In genomic region chr10:117345143-117345542, GRCh38 we compare ENCODE assay signal across 18 cellular contexts. TPM values are rescaled to one million over a fixed set of nuclear protein-coding genes. Genes with fewer than 3 reads are reported as not detected.
DNase-seq lines count a peak whose midpoint lies in the region; ATAC-seq, FAIRE-seq and TF ChIP-seq lines count a peak whose summit lies in the region.
"Had no signal": no experiment of that assay in that cellular context is flagged by ENCODE, and none has a peak within 500 bp of the region (broad histone marks: within the 10 kb centered on the region; RNA-seq: fewer than 3 reads in every experiment).

No MANE protein-coding gene starts in this region.

- H3K27ac ChIP-seq in K562 (ENCODE audit: extremely low read depth, low read depth, low read length), result peak overlapping the region; percentile 48; the same call in 1 of the 3 replicates
- H3K27ac ChIP-seq: brain microvascular endothelial cell, foreskin keratinocyte, WERI-Rb-1 had no signal

- H3K27me3 Mint-ChIP-seq in activated T-cell treated with anti-CD3 and anti-CD28 coated beads, Interleukin-2, amount 50 U/mL, for 24 hours, result no peaks in the 10 kb centered on the region
- H3K27me3 Mint-ChIP-seq: type B pancreatic cell had no signal

- H3K9ac ChIP-seq in K562 (ENCODE audit: insufficient read depth in 1 of 2, low read depth in 2 of 2, low read length in 2 of 2), result no peak overlapping the region

- no peak overlapping the region for H3K27ac Mint-ChIP-seq in activated T-cell treated with anti-CD3 and anti-CD28 coated beads, Interleukin-2, amount 50 U/mL, for 24 hours
- H3K27ac Mint-ChIP-seq: natural killer cell, type B pancreatic cell had no signal

- in situ Hi-C loops in KBM-7 (cut with MboI; ENCODE audit: low pct_unique_long_range_greater_than_20kb, low sequenced_read_pairs), result no loop called here
- in situ Hi-C loops in K562 (cut with MboI), result no loop called here

- TF ChIP-seq EP300 in K562 (IDR thresholded peaks at IDR 0.05; ENCODE audit: low read length), result no peak

- no peaks in the 10 kb centered on the region for H3K9me3 Mint-ChIP-seq in activated T-cell treated with anti-CD3 and anti-CD28 coated beads, Interleukin-2, amount 50 U/mL, for 24 hours
- H3K9me3 Mint-ChIP-seq: natural killer cell, type B pancreatic cell had no signal

- H3K4me1 ChIP-seq in K562 (replicated peaks in 1 of 2; ENCODE audit: control insufficient read depth in 2 of 2, insufficient read depth in 2 of 2, low read length in 2 of 2), result peaks cover 4 to 22% of the 10 kb centered on the region in 2 experiments; a peak in 4 of 5 replicates
- H3K4me1 ChIP-seq: foreskin keratinocyte had no signal

- CTCF ChIA-PET in K562 (lab: Yijun Ruan, JAX; ENCODE audit: low intra/inter-chr PET ratio), result no interaction called here

- H3K4me1 Mint-ChIP-seq in activated T-cell treated with anti-CD3 and anti-CD28 coated beads, Interleukin-2, amount 50 U/mL, for 24 hours (ENCODE audit: low read depth), result peaks cover 58% of the 10 kb centered on the region

- H3K4me3 ChIP-seq in K562, result no peak overlapping the region

- DNase-seq in Daoy (ENCODE audit: low read depth) (peak; percentile 26), KBM-7 (peak; percentile 39), K562 (ENCODE audit: extremely low read depth in 1 of 4, low spot score in 3 of 4) (no peak), left colon (no peak)
- no peak for DNase-seq in activated CD4-positive, alpha-beta T cell treated with anti-CD3 and anti-CD28 coated beads, Interleukin-2, amount 50 U/mL, for 48 hours
- DNase-seq in activated T-cell treated with anti-CD3 and anti-CD28 coated beads, Interleukin-2, amount 50 U/mL, for 24 hours, result no peak
- DNase-seq: activated naive CD4-positive, alpha-beta T cell treated with Interleukin-2 at 50 U/mL for 16 hours; brain microvascular endothelial cell; effector memory CD4-positive, alpha-beta T cell; foreskin keratinocyte; natural killer cell; NCI-H2227 treated with DMSO at 0.1 percent for 48 hours; right cardiac atrium; stimulated activated CD4-positive, alpha-beta T cell treated with anti-CD3 and anti-CD28 coated beads, Interleukin-4, amount 100 ng/mL, for 1 hour; WERI-Rb-1 had no signal

- intact Hi-C loops in K562 (cut with micrococcal nuclease), result no loop called here
- intact Hi-C loops in left colon (cut with DNase I, micrococcal nuclease), result no loop called here

- no peaks in the 10 kb centered on the region for H3K9me3 ChIP-seq in K562 (replicated peaks; ENCODE audit: control insufficient read depth, insufficient read depth, low read depth, low read length)

- peak; percentile 33; the same call in 2 of the 3 replicates for ATAC-seq in K562
- ATAC-seq in left colon, result peak; percentile 56
- no peak for ATAC-seq in GM19328 (IDR thresholded peaks at IDR 0.05; ENCODE audit: unreplicated experiment)
- no peak for ATAC-seq in GM18519 (IDR thresholded peaks at IDR 0.05; ENCODE audit: low FRiP score, unreplicated experiment)
- ATAC-seq: foreskin keratinocyte, natural killer cell, right cardiac atrium had no signal

- no peak overlapping the region for H2AFZ ChIP-seq in K562 (ENCODE audit: low read depth, low read length)

- POLR2A ChIA-PET in K562 (lab: Yijun Ruan, JAX), result interaction anchor here (0.8 kb wide), 1 partner anchor 63 kb away, joined by 3 read pairs; no protein-coding TSS in a partner anchor

- H3K36me3 ChIP-seq in K562 (ENCODE audit: control insufficient read depth, insufficient read depth, low read length), result peaks cover 16% of the 10 kb centered on the region; the same call in 2 of the 3 replicates
- H3K36me3 ChIP-seq: brain microvascular endothelial cell, WERI-Rb-1 had no signal

- no peak overlapping the region for H3K4me3 Mint-ChIP-seq in activated T-cell treated with anti-CD3 and anti-CD28 coated beads, Interleukin-2, amount 50 U/mL, for 24 hours
- H3K4me3 Mint-ChIP-seq: natural killer cell, type B pancreatic cell had no signal

- FAIRE-seq in K562 (lab: Jason Lieb, UNC), result no peak

- H3K79me2 ChIP-seq in K562 (ENCODE audit: control insufficient read depth, insufficient read depth, low read length), result peaks cover 98% of the 10 kb centered on the region

- peaks cover 2% of the 10 kb centered on the region for H3K9me1 ChIP-seq in K562 (ENCODE audit: control insufficient read depth, insufficient read depth, low read length)

- H3K36me3 Mint-ChIP-seq in activated T-cell treated with anti-CD3 and anti-CD28 coated beads, Interleukin-2, amount 50 U/mL, for 24 hours (ENCODE audit: low read depth), result peaks cover 21% of the 10 kb centered on the region
- H3K36me3 Mint-ChIP-seq: natural killer cell had no signal

- TF ChIP-seq CTCF in K562 (IDR thresholded peaks at IDR 0.05 in 2 of 3, conservative IDR thresholded peaks at IDR 0.05 in 1 of 3; ENCODE audit: insufficient read depth in 2 of 3, low read depth in 1 of 3, low read length in 3 of 3), result no peak

- TF ChIP-seq RAD21 in K562 (CRISPR knock-in tag; conservative IDR thresholded peaks at IDR 0.05 in 1 of 2, IDR thresholded peaks at IDR 0.05 in 1 of 2), result no peak

- no peak for TF ChIP-seq POLR2A in K562 (conservative IDR thresholded peaks at IDR 0.05)

- no peak overlapping the region for H3K4me2 ChIP-seq in K562 (ENCODE audit: insufficient read depth, low read length)

- peaks cover 2% of the 10 kb centered on the region; the same call in 1 of the 2 replicates for H4K20me1 ChIP-seq in K562 (replicated peaks; ENCODE audit: control insufficient read depth, insufficient read depth, low read length)

- no peaks in the 10 kb centered on the region for H3K27me3 ChIP-seq in K562 (ENCODE audit: control insufficient read depth in 2 of 2, insufficient read depth in 2 of 2, low read length in 2 of 2)
- H3K27me3 ChIP-seq: brain microvascular endothelial cell, foreskin keratinocyte had no signal

- no TSS peak for BruUV-seq in K562 (replicated peaks; lab: Mats Ljungman, UMichigan)

TF ChIP-seq in K562, 482 proteins besides CTCF, POLR2A, EP300 and RAD21:
- TF ChIP-seq HNRNPK (IDR thresholded peaks at IDR 0.05; ENCODE audit: low read depth, low read length, poor library complexity, severe bottlenecking) (no peak), ETV5 (CRISPR knock-in tag; IDR thresholded peaks at IDR 0.05; ENCODE audit: low read depth) (no peak), SMAD2 (IDR thresholded peaks at IDR 0.05; ENCODE audit: low read depth, low read length) (no peak), DPF2 (IDR thresholded peaks at IDR 0.05) (no peak), STAT5A (IDR thresholded peaks at IDR 0.05; ENCODE audit: borderline replicate concordance, low read length) (no peak), HNRNPLL (IDR thresholded peaks at IDR 0.05; ENCODE audit: low read depth, low read length, poor library complexity, severe bottlenecking) (no peak), YBX1 (IDR thresholded peaks at IDR 0.05) (no peak)
TF ChIP-seq in K562: peak in this region for 0.

RNA-seq across cellular contexts. Expression of gene PDZD8, which starts 30.1 kb away (rescaled TPM):
- 12.6 and 13.2 TPM in 2 replicates for total RNA-seq in Daoy (2014; rRNA removed; shearing (Covaris generic))
- 26.6 and 71.2 TPM in 2 replicates for total RNA-seq in K562 (2011; cell fraction: chromatin; rRNA removed; ENCODE audit: low replicate concordance)
- total RNA-seq in K562 (2011; cell fraction: nucleolus; rRNA removed), result 29.4 and 37.0 TPM in 2 replicates
- total RNA-seq in K562 (2011; cell fraction: nucleoplasm; rRNA removed), result 56.0 and 86.6 TPM in 2 replicates
- total RNA-seq in K562 (2014; rRNA removed) (15.5 and 18.8 TPM in 2 replicates), K562 (2014; rRNA removed; fragmentation: Illumina TruSeq; extraction: Trizol) (53.4 and 60.6 TPM in 2 replicates), K562 (2015; rRNA removed; fragmentation: Illumina TruSeq; extraction: Trizol) (35.0 and 36.8 TPM in 2 replicates), K562 (2021) (46.8 and 49.4 TPM in 2 replicates), left colon (10 to 100 TPM; 61.3 to 78.5 TPM)
- polyA plus RNA-seq in K562 (2011; rRNA removed) (32.3 and 41.9 TPM in 2 replicates), K562 (2014; fragmentation: Illumina TruSeq; extraction: Trizol) (45.2 and 52.5 TPM in 2 replicates), K562 (2014; fragmentation: Nextera tagmentation; extraction: Ambion mirVana) (1 to 10 TPM; 5.5 to 5.9 TPM), K562 (2014; rRNA removed) (16.7 and 19.8 TPM in 2 replicates)
- 8.0 and 17.4 TPM in 2 replicates for polyA plus RNA-seq in K562 (2011; cell fraction: cytosol; rRNA removed)
- 10.7 and 14.0 TPM in 2 replicates for polyA plus RNA-seq in K562 (2011; cell fraction: nucleus; rRNA removed)
- 19.7 and 19.8 TPM in 2 replicates for polyA plus RNA-seq in K562 (2012)
- 147 and 155 TPM in 2 replicates for polyA minus RNA-seq in K562 (2011; rRNA and poly(A)+ RNA removed)
- polyA minus RNA-seq in K562 (2011; cell fraction: cytosol; rRNA and poly(A)+ RNA removed), result 51.4 and 65.1 TPM in 2 replicates
- polyA minus RNA-seq in K562 (2011; cell fraction: nucleus; rRNA and poly(A)+ RNA removed), result 16.8 and 31.1 TPM in 2 replicates

Comparison
In these comparisons a context has a peak if more than half of its experiments do, and no peak if none do; other contexts are left out.
1. DNase-seq: peak in Daoy (single experiment) and KBM-7 (single experiment); none in K562 (0 of 4), left colon (0 of 2), activated CD4-positive, alpha-beta T cell treated with anti-CD3 and anti-CD28 coated beads, Interleukin-2, amount 50 U/mL, for 48 hours (0 of 2) and activated T-cell treated with anti-CD3 and anti-CD28 coated beads, Interleukin-2, amount 50 U/mL, for 24 hours (single experiment).
2. ATAC-seq: peak in K562 (single experiment) and left colon (single experiment); none in GM19328 (single experiment) and GM18519 (single experiment).